In genomic region chr11:126391970-126392637, GRCh38 we compare ENCODE assay signal across 9 cellular contexts. TPM values are rescaled to one million over a fixed set of nuclear protein-coding genes. Genes with fewer than 3 reads are reported as not detected.
DNase-seq lines count a peak whose midpoint lies in the region; ATAC-seq, FAIRE-seq and TF ChIP-seq lines count a peak whose summit lies in the region.
"Had no signal": no experiment of that assay in that cellular context is flagged by ENCODE, and none has a peak within 500 bp of the region (broad histone marks: within the 10 kb centered on the region; RNA-seq: fewer than 3 reads in every experiment).

No MANE protein-coding gene starts in this region.

- no peak for TF ChIP-seq POLR2A in HepG2 (IDR thresholded peaks at IDR 0.05; ENCODE audit: insufficient read depth in 1 of 2, low read depth in 2 of 2, low read length in 2 of 2)

- TF ChIP-seq EP300 in HepG2 (IDR thresholded peaks at IDR 0.05; ENCODE audit: low read depth in 2 of 2, low read length in 2 of 2) (no peak), HepG2 (CRISPR knock-in tag; IDR thresholded peaks at IDR 0.05; ENCODE audit: borderline replicate concordance) (no peak)

- intact Hi-C loops in HepG2 (cut with micrococcal nuclease; ENCODE audit: unreplicated experiment), result loop anchor here (1.0 kb wide), 1 partner anchor 82 kb away; no protein-coding TSS in a partner anchor

- H3K36me3 ChIP-seq in HepG2 (replicated peaks in 1 of 2; ENCODE audit: control insufficient read depth in 1 of 2, insufficient read depth in 2 of 2, low read length in 2 of 2), result no peaks in the 10 kb centered on the region

- H3K4me3 ChIP-seq in HepG2 (replicated peaks in 1 of 3; ENCODE audit: insufficient read depth in 1 of 3, low read depth in 2 of 3, low read length in 3 of 3), result no peak overlapping the region

- H3K79me2 ChIP-seq in HepG2 (ENCODE audit: insufficient read depth, low read length), result peaks cover 2% of the 10 kb centered on the region

- H3K4me2 ChIP-seq in HepG2 (ENCODE audit: low read depth, low read length), result no peak overlapping the region
- H3K4me2 ChIP-seq: KMS-11 had no signal

- no peak overlapping the region for H3K27ac ChIP-seq in HepG2 (ENCODE audit: extremely low read length, insufficient read depth, low read length)
- H3K27ac ChIP-seq: KMS-11 had no signal

- peak; percentile 47 for TF ChIP-seq CTCF in HepG2 (CRISPR knock-in tag; IDR thresholded peaks at IDR 0.05)

- H3K4me1 ChIP-seq in HepG2 (ENCODE audit: insufficient read depth, low read length), result no peaks in the 10 kb centered on the region

- in situ Hi-C loops in HepG2 (cut with HindIII; ENCODE audit: extremely low pct_ligation_motif_present, low pct_unique_long_range_greater_than_20kb), result no loop called here

- H3K9ac ChIP-seq in HepG2 (ENCODE audit: insufficient read depth, low read depth, low read length), result no peak overlapping the region
- H3K9ac ChIP-seq: KMS-11 had no signal

- H3K9me3 ChIP-seq in HepG2 (ENCODE audit: low read length), result no peaks in the 10 kb centered on the region

- no peaks in the 10 kb centered on the region for H3K4me1 Mint-ChIP-seq in activated T-cell treated with anti-CD3 and anti-CD28 coated beads, Interleukin-2, amount 50 U/mL, for 72 hours (ENCODE audit: low read depth)

- POLR2A ChIA-PET in HepG2 (lab: Yijun Ruan, JAX), result no interaction called here

- H3K4me3 Mint-ChIP-seq in activated T-cell treated with anti-CD3 and anti-CD28 coated beads, Interleukin-2, amount 50 U/mL, for 72 hours, result no peak overlapping the region

- DNase-seq in anterior cingulate cortex (lab: John Stamatoyannopoulos, UW) (peak in 41 of 58 donors; percentile 16 to 78 (median 40)), HepG2 (ENCODE audit: low spot score) (peak; percentile 15), HuH-7 (ENCODE audit: low spot score) (no peak), activated gamma-delta T cell treated with Interleukin-2 at 50 U/mL for 16 hours (no peak)
- no peak for DNase-seq in activated T-cell treated with anti-CD3 and anti-CD28 coated beads, Interleukin-2, amount 50 U/mL, for 72 hours
- DNase-seq in activated CD4-positive, CD25-positive, alpha-beta regulatory T cell treated with anti-CD3 and anti-CD28 coated beads, Interleukin-2, amount 50 U/mL, for 72 hours, result no peak

- no peaks in the 10 kb centered on the region for H3K36me3 Mint-ChIP-seq in activated T-cell treated with anti-CD3 and anti-CD28 coated beads, Interleukin-2, amount 50 U/mL, for 72 hours (ENCODE audit: insufficient read depth in 2 of 2)

- no peaks in the 10 kb centered on the region for H3K9me3 Mint-ChIP-seq in activated T-cell treated with anti-CD3 and anti-CD28 coated beads, Interleukin-2, amount 50 U/mL, for 72 hours

- CTCF ChIA-PET in HepG2 (lab: Yijun Ruan, JAX; ENCODE audit: low intra/inter-chr PET ratio, low total read pairs), result interaction anchor here (1.4 kb wide), 1 partner anchor 82 kb away, joined by 8 read pairs; no protein-coding TSS in a partner anchor

- no peaks in the 10 kb centered on the region for H4K20me1 ChIP-seq in HepG2 (ENCODE audit: insufficient read depth, low read length)

- ATAC-seq in GM19035 (IDR thresholded peaks at IDR 0.05; ENCODE audit: unreplicated experiment), result peak; percentile 68
- ATAC-seq in HG03196 (IDR thresholded peaks at IDR 0.05; ENCODE audit: unreplicated experiment), result peak; percentile 76
- ATAC-seq in HepG2, result peak; percentile 83
- no peak for ATAC-seq in activated T-cell treated with anti-CD3 and anti-CD28 coated beads, Interleukin-2, amount 50 U/mL, for 72 hours (replicated peaks in 1 of 2)

- no peak for TF ChIP-seq RAD21 in HepG2 (CRISPR knock-in tag; IDR thresholded peaks at IDR 0.05)

- FAIRE-seq in HepG2 (lab: Jason Lieb, UNC), result no peak

- H3K27me3 ChIP-seq in HepG2 (ENCODE audit: control insufficient read depth in 1 of 2, insufficient read depth in 2 of 2, low read length in 2 of 2), result no peaks in the 10 kb centered on the region

- 95% methylated on average over 4 of the region's 8 CpGs for WGBS in HepG2 (ENCODE audit: low lambda C conversion rate)

- H2AFZ ChIP-seq in HepG2 (ENCODE audit: low read length), result no peak overlapping the region

- H3K27me3 Mint-ChIP-seq in activated T-cell treated with anti-CD3 and anti-CD28 coated beads, Interleukin-2, amount 50 U/mL, for 72 hours (ENCODE audit: low read depth), result no peaks in the 10 kb centered on the region

- no TSS peak for BruUV-seq in HepG2 (replicated peaks; lab: Mats Ljungman, UMichigan)

- no peak overlapping the region for H3K27ac Mint-ChIP-seq in activated T-cell treated with anti-CD3 and anti-CD28 coated beads, Interleukin-2, amount 50 U/mL, for 72 hours

TF ChIP-seq in HepG2, 621 proteins besides CTCF, POLR2A, EP300 and RAD21 (continues in another document):
- TF ChIP-seq SMARCC2 (IDR thresholded peaks at IDR 0.05) (no peak), SMC3 (IDR thresholded peaks at IDR 0.05; ENCODE audit: low read length) (peak; percentile 42; the same call in 1 of the 2 replicates), ZNF788 (CRISPR knock-in tag; IDR thresholded peaks at IDR 0.05; ENCODE audit: borderline replicate concordance) (no peak), ZNF441 (CRISPR knock-in tag; IDR thresholded peaks at IDR 0.05; ENCODE audit: borderline replicate concordance) (no peak), STAG1 (CRISPR knock-in tag; IDR thresholded peaks at IDR 0.05) (peak; percentile 55), MTERF4 (CRISPR knock-in tag; IDR thresholded peaks at IDR 0.05) (no peak), SOX5 (CRISPR knock-in tag; IDR thresholded peaks at IDR 0.05; ENCODE audit: borderline replicate concordance) (no peak)

RNA-seq across cellular contexts. Expression of gene ST3GAL4, which starts 36.6 kb away (rescaled TPM):
- total RNA-seq in HepG2 (2016; rRNA removed; fragmentation: Illumina TruSeq; extraction: Trizol), result 7.4 and 13.3 TPM in 2 replicates
- total RNA-seq in HepG2 (2016; cell fraction: cytosol; rRNA removed; fragmentation: Illumina TruSeq; extraction: Trizol; ENCODE audit: low read depth), result 26.0 and 28.4 TPM in 2 replicates
- 6.5 and 14.0 TPM in 2 replicates for total RNA-seq in HepG2 (2016; cell fraction: insoluble cytoplasmic fraction; rRNA removed; fragmentation: Illumina TruSeq; extraction: Trizol)
- 29.9 and 31.6 TPM in 2 replicates for total RNA-seq in HepG2 (2016; cell fraction: membrane; rRNA removed; fragmentation: Illumina TruSeq; extraction: Trizol)
- 10.2 and 12.2 TPM in 2 replicates for total RNA-seq in HepG2 (2016; cell fraction: nucleus; rRNA removed; fragmentation: Illumina TruSeq; extraction: Trizol)
- polyA plus RNA-seq in HepG2 (2011; rRNA removed), result 9.1 and 12.5 TPM in 2 replicates
- polyA plus RNA-seq in HepG2 (2011; cell fraction: cytosol; rRNA removed), result 8.8 and 9.2 TPM in 2 replicates
- polyA plus RNA-seq in HepG2 (2011; cell fraction: nucleus; rRNA removed), result 15.0 and 15.5 TPM in 2 replicates
- polyA plus RNA-seq in HepG2 (2012), result 7.8 and 8.2 TPM in 2 replicates
- 22.6 and 26.2 TPM in 2 replicates for polyA plus RNA-seq in HepG2 (2016; cell fraction: cytosol; fragmentation: Illumina TruSeq; extraction: Trizol; ENCODE audit: low read depth)
- 7.6 and 9.2 TPM in 2 replicates for polyA plus RNA-seq in HepG2 (2016; cell fraction: insoluble cytoplasmic fraction; fragmentation: Illumina TruSeq; extraction: Trizol; ENCODE audit: low read depth)
- polyA plus RNA-seq in HepG2 (2016; cell fraction: membrane; fragmentation: Illumina TruSeq; extraction: Trizol; ENCODE audit: low read depth), result 26.9 and 30.2 TPM in 2 replicates
- polyA plus RNA-seq in HepG2 (2016; cell fraction: nucleus; fragmentation: Illumina TruSeq; extraction: Trizol; ENCODE audit: insufficient read depth, low read depth), result 24.7 and 27.7 TPM in 2 replicates
- polyA minus RNA-seq in HepG2 (2011; rRNA and poly(A)+ RNA removed; ENCODE audit: low replicate concordance), result 17.0 and 116 TPM in 2 replicates
- polyA minus RNA-seq in HepG2 (2011; cell fraction: cytosol; rRNA and poly(A)+ RNA removed), result 3.8 and 4.3 TPM in 2 replicates
- 5.8 and 7.1 TPM in 2 replicates for polyA minus RNA-seq in HepG2 (2011; cell fraction: nucleus; rRNA and poly(A)+ RNA removed)
- total RNA-seq in activated T-cell treated with anti-CD3 and anti-CD28 coated beads, Interleukin-2, amount 50 U/mL, for 72 hours, result 10 to 100 TPM; 10.9 to 12.1 TPM

Comparison
In these comparisons a context has a peak if more than half of its experiments do, and no peak if none do; other contexts are left out.
1. ATAC-seq: peak in GM19035 (single experiment), HG03196 (single experiment) and HepG2 (single experiment); none in activated T-cell treated with anti-CD3 and anti-CD28 coated beads, Interleukin-2, amount 50 U/mL, for 72 hours (0 of 2).
2. DNase-seq: peak in anterior cingulate cortex (41 of 58) and HepG2 (single experiment); none in activated T-cell treated with anti-CD3 and anti-CD28 coated beads, Interleukin-2, amount 50 U/mL, for 72 hours (0 of 2), activated CD4-positive, CD25-positive, alpha-beta regulatory T cell treated with anti-CD3 and anti-CD28 coated beads, Interleukin-2, amount 50 U/mL, for 72 hours (single experiment), HuH-7 (single experiment) and activated gamma-delta T cell treated with Interleukin-2 at 50 U/mL for 16 hours (single experiment).